ENCODE assay signal across 14 cellular contexts in genomic region chr2:150520887-150521664, GRCh38. TPM values are rescaled to one million over a fixed set of nuclear protein-coding genes. Genes with fewer than 3 reads are reported as not detected.
DNase-seq lines count a peak whose midpoint lies in the region; ATAC-seq, FAIRE-seq and TF ChIP-seq lines count a peak whose summit lies in the region.
"Had no signal": no experiment of that assay in that cellular context is flagged by ENCODE, and none has a peak within 500 bp of the region (broad histone marks: within the 10 kb centered on the region; RNA-seq: fewer than 3 reads in every experiment).

No MANE protein-coding gene starts in this region.

- H3K9me3 Mint-ChIP-seq in stimulated activated naive CD8-positive, alpha-beta T cell treated with anti-CD3 and anti-CD28 coated beads, Interleukin-15, amount 100 ng/mL, for 72 hours, result peaks cover 0 to 14% of the 10 kb centered on the region in 2 donors

- peak overlapping the region; percentile 0 for H3K27ac ChIP-seq in fibroblast of lung (ENCODE audit: insufficient read depth, low read length)
- H3K27ac ChIP-seq in skin epidermis, result peak overlapping the region in 19 of 21 experiments; percentile 19 to 83 (median 64)
- H3K27ac ChIP-seq in tibial nerve, result no peak overlapping the region

- H3K4me3 ChIP-seq in fibroblast of lung (replicated peaks in 1 of 4; ENCODE audit: control extremely low read depth in 1 of 4, insufficient read depth in 1 of 4, low read depth in 3 of 4, low read length in 4 of 4), result no peak overlapping the region
- no peak overlapping the region for H3K4me3 ChIP-seq in skin epidermis
- no peak overlapping the region for H3K4me3 ChIP-seq in tibial nerve

- H3K4me2 ChIP-seq in fibroblast of lung (ENCODE audit: extremely low read depth, insufficient read depth, low read length), result peak overlapping the region; percentile 46

- TF ChIP-seq CTCF in fibroblast of lung (conservative IDR thresholded peaks at IDR 0.05 in 1 of 2, IDR thresholded peaks at IDR 0.05 in 1 of 2; ENCODE audit: low read depth in 1 of 2, low read length in 2 of 2), result no peak
- TF ChIP-seq CTCF in tibial nerve (IDR thresholded peaks at IDR 0.05), result no peak

- peak overlapping the region; percentile 54 for H2AFZ ChIP-seq in fibroblast of lung (ENCODE audit: low read length)

- H3K4me1 Mint-ChIP-seq in stimulated activated naive CD8-positive, alpha-beta T cell treated with anti-CD3 and anti-CD28 coated beads, Interleukin-15, amount 100 ng/mL, for 72 hours, result no peaks in the 10 kb centered on the region
- H3K4me1 Mint-ChIP-seq: activated CD4-positive, alpha-beta T cell treated with anti-CD3 and anti-CD28 coated beads, Interleukin-2, amount 10 ng/mL, durations not matched to agents 24 days and 14 days; activated naive CD8-positive, alpha-beta T cell treated with anti-CD3 and anti-CD28 coated beads, Interleukin-2, amount 50 U/mL, for 24 hours; naive B cell had no signal

- no peak overlapping the region for H3K9ac ChIP-seq in fibroblast of lung (ENCODE audit: insufficient read depth, low read length)

- no peaks in the 10 kb centered on the region for H3K36me3 ChIP-seq in fibroblast of lung (ENCODE audit: control insufficient read depth, insufficient read depth, low read length)
- H3K36me3 ChIP-seq in tibial nerve, result no peaks in the 10 kb centered on the region

- no peak overlapping the region for H3K27ac Mint-ChIP-seq in stimulated activated naive CD8-positive, alpha-beta T cell treated with anti-CD3 and anti-CD28 coated beads, Interleukin-15, amount 100 ng/mL, for 72 hours
- H3K27ac Mint-ChIP-seq: activated CD4-positive, alpha-beta T cell treated with anti-CD3 and anti-CD28 coated beads, Interleukin-2, amount 10 ng/mL, durations not matched to agents 24 days and 14 days; activated naive CD8-positive, alpha-beta T cell treated with anti-CD3 and anti-CD28 coated beads, Interleukin-2, amount 50 U/mL, for 24 hours had no signal

- no peaks in the 10 kb centered on the region for H3K79me2 ChIP-seq in fibroblast of lung (ENCODE audit: control insufficient read depth, insufficient read depth, low read length)

- no peaks in the 10 kb centered on the region for H3K27me3 Mint-ChIP-seq in stimulated activated naive CD8-positive, alpha-beta T cell treated with anti-CD3 and anti-CD28 coated beads, Interleukin-15, amount 100 ng/mL, for 72 hours
- H3K27me3 Mint-ChIP-seq: activated CD4-positive, alpha-beta T cell treated with anti-CD3 and anti-CD28 coated beads, Interleukin-2, amount 10 ng/mL, durations not matched to agents 24 days and 14 days; naive B cell had no signal

- TF ChIP-seq POLR2A in tibial nerve (IDR thresholded peaks at IDR 0.05), result no peak

- H3K9me3 ChIP-seq in fibroblast of lung (ENCODE audit: control insufficient read depth, insufficient read depth, low read depth, low read length), result no peaks in the 10 kb centered on the region
- H3K9me3 ChIP-seq in tibial nerve, result no peaks in the 10 kb centered on the region

- H3K27me3 ChIP-seq in fibroblast of lung (ENCODE audit: control insufficient read depth, insufficient read depth, low read length) (no peaks in the 10 kb centered on the region), tibial nerve (no peaks in the 10 kb centered on the region)

- H3K4me1 ChIP-seq in fibroblast of lung (ENCODE audit: control insufficient read depth, extremely low read depth, insufficient read depth, low read length) (peaks cover 10% of the 10 kb centered on the region), tibial nerve (peaks cover 0 to 9% (median 0%) of the 10 kb centered on the region in 4 donors)

- no peak for FAIRE-seq in RCC 7860 (lab: Jason Lieb, UNC)

- 12 to 20% methylated on average over 4 of the region's 4 CpGs for WGBS in tibial nerve, 2 donors

- TF ChIP-seq EP300 in tibial nerve (IDR thresholded peaks at IDR 0.05), result no peak

- H4K20me1 ChIP-seq in fibroblast of lung (ENCODE audit: control insufficient read depth, extremely low read depth, insufficient read depth, low read length), result no peaks in the 10 kb centered on the region

- ATAC-seq in GM19467 (IDR thresholded peaks at IDR 0.05; ENCODE audit: unreplicated experiment), result peak; percentile 54
- no peak for ATAC-seq in stimulated activated naive CD8-positive, alpha-beta T cell treated with anti-CD3 and anti-CD28 coated beads, Interleukin-15, amount 100 ng/mL, for 72 hours
- ATAC-seq: activated naive CD8-positive, alpha-beta T cell treated with anti-CD3 and anti-CD28 coated beads, Interleukin-2, amount 50 U/mL, for 24 hours had no signal

- H3K4me3 Mint-ChIP-seq in stimulated activated naive CD8-positive, alpha-beta T cell treated with anti-CD3 and anti-CD28 coated beads, Interleukin-15, amount 100 ng/mL, for 72 hours, result no peak overlapping the region
- H3K4me3 Mint-ChIP-seq: activated CD4-positive, alpha-beta T cell treated with anti-CD3 and anti-CD28 coated beads, Interleukin-2, amount 10 ng/mL, durations not matched to agents 24 days and 14 days; activated naive CD8-positive, alpha-beta T cell treated with anti-CD3 and anti-CD28 coated beads, Interleukin-2, amount 50 U/mL, for 24 hours; naive B cell had no signal

- peak; percentile 52 for DNase-seq in RCC 7860 (ENCODE audit: low spot score)
- DNase-seq in fibroblast of lung (ENCODE audit: low read depth in 2 of 2), result peak; percentile 57 to 74
- DNase-seq in activated CD8-positive, alpha-beta memory T cell treated with anti-CD3 and anti-CD28 coated beads, Interleukin-2, amount 50 U/mL, for 4 hours, result no peak
- no peak for DNase-seq in tibial nerve (ENCODE audit: low spot score in 2 of 2)
- no peak for DNase-seq in islet precursor cell
- DNase-seq in stimulated activated naive CD8-positive, alpha-beta T cell treated with anti-CD3 and anti-CD28 coated beads, Interleukin-15, amount 100 ng/mL, for 72 hours, result no peak
- DNase-seq: activated CD4-positive, alpha-beta T cell treated with anti-CD3 and anti-CD28 coated beads, Interleukin-2, amount 10 ng/mL, durations not matched to agents 24 days and 14 days; activated naive CD8-positive, alpha-beta T cell treated with anti-CD3 and anti-CD28 coated beads, Interleukin-2, amount 50 U/mL, for 24 hours; DMS79 treated with DMSO at 0.1 percent for 48 hours; naive B cell; substantia nigra had no signal

RNA-seq across cellular contexts. Expression of gene RND3, which starts 33.6 kb away (rescaled TPM):
- total RNA-seq in fibroblast of lung, result 559 and 1,405 TPM in 2 replicates
- 363 and 403 TPM in 2 replicates for polyA plus RNA-seq in fibroblast of lung
- 306 and 351 TPM in 2 replicates for polyA plus RNA-seq in fibroblast of lung (2012)
- polyA minus RNA-seq in fibroblast of lung (ENCODE audit: low replicate concordance), result 170 and 247 TPM in 2 replicates
- 10 to 100 TPM; 21.8 to 73.5 (median 26.3) TPM for total RNA-seq in tibial nerve
- total RNA-seq: activated CD4-positive, alpha-beta T cell treated with anti-CD3 and anti-CD28 coated beads, Interleukin-2, amount 10 ng/mL, durations not matched to agents 24 days and 14 days; OCI-LY7 had no signal

Comparison
In these comparisons a context has a peak if more than half of its experiments do, and no peak if none do; other contexts are left out.
1. DNase-seq: peak in RCC 7860 (single experiment) and fibroblast of lung (2 of 2); none in activated CD8-positive, alpha-beta memory T cell treated with anti-CD3 and anti-CD28 coated beads, Interleukin-2, amount 50 U/mL, for 4 hours (single experiment), tibial nerve (0 of 2), islet precursor cell (single experiment) and stimulated activated naive CD8-positive, alpha-beta T cell treated with anti-CD3 and anti-CD28 coated beads, Interleukin-15, amount 100 ng/mL, for 72 hours (0 of 2).
2. H3K27ac ChIP-seq: peak in fibroblast of lung (single experiment) and skin epidermis (19 of 21); none in tibial nerve (0 of 4).